Comparison of ENCODE assay signal across 1 cellular context in genomic region chr21:43295016-43295958, GRCh38.
TF ChIP-seq lines count a peak whose summit lies in the region.

No MANE protein-coding gene starts in this region.

TF ChIP-seq in IMR-90, 13 proteins besides CTCF, POLR2A, EP300 and RAD21 (continued from another document):
- TF ChIP-seq ELK1 (IDR thresholded peaks at IDR 0.05; ENCODE audit: borderline replicate concordance, low read depth, low read length) (no peak), RCOR1 (IDR thresholded peaks at IDR 0.05; ENCODE audit: insufficient replicate concordance, low read length) (no peak)
TF ChIP-seq in IMR-90: peak in this region for 0.
